Comparison of ENCODE assay signal across 11 cellular contexts in genomic region chr4:143404555-143404954, GRCh38.
A peak's percentile ranks its signal among the peaks of the same experiment; 100 is the strongest.
DNase-seq lines count a peak whose midpoint lies in the region; ATAC-seq and TF ChIP-seq lines count a peak whose summit lies in the region.
"Had no signal": no experiment of that assay in that cellular context is flagged by ENCODE, and none has a peak within 500 bp of the region (broad histone marks: within the 10 kb centered on the region; RNA-seq: fewer than 3 reads in every experiment).

No MANE protein-coding gene starts in this region.

- TF ChIP-seq CTCF in KMS-11 (conservative IDR thresholded peaks at IDR 0.05; ENCODE audit: low read depth, low read length), result 0 out of 2 replicates have a peak, but pooled peaks have one; percentile 8

- H2AFZ ChIP-seq in KMS-11 (ENCODE audit: low read depth), result peak overlapping the region; percentile 24

- H3K27me3 ChIP-seq in KMS-11 (ENCODE audit: insufficient read depth, low read depth), result no peaks in the 10 kb centered on the region
- H3K27me3 ChIP-seq: suprapubic skin had no signal

- H3K4me1 ChIP-seq in KMS-11 (ENCODE audit: low read depth, poor library complexity, severe bottlenecking), result peaks cover 72% of the 10 kb centered on the region

- peaks cover 15% of the 10 kb centered on the region; the same call in 1 of the 2 replicates for H3K79me2 ChIP-seq in KMS-11 (ENCODE audit: insufficient read depth, low read depth)

- peak; percentile 94 for ATAC-seq in GM19328 (IDR thresholded peaks at IDR 0.05; ENCODE audit: unreplicated experiment)
- ATAC-seq in HG02840 (IDR thresholded peaks at IDR 0.05; ENCODE audit: low FRiP score, unreplicated experiment), result peak; percentile 89

- no peaks in the 10 kb centered on the region for H4K20me1 ChIP-seq in KMS-11 (ENCODE audit: insufficient read depth)

- TF ChIP-seq POLR2A in erythroblast (IDR thresholded peaks at IDR 0.05; ENCODE audit: low read length), result no peak

- peak overlapping the region; percentile 15; the same call in 1 of the 2 replicates for H3K9ac ChIP-seq in KMS-11

- peak overlapping the region; percentile 89 for H3K4me2 ChIP-seq in KMS-11

- DNase-seq in activated effector memory CD4-positive, alpha-beta T cell treated with Interleukin-2 at 50 U/mL for 16 hours, result no peak
- DNase-seq in erythroblast (lab: John Stamatoyannopoulos, UW), result no peak
- no peak for DNase-seq in activated effector memory CD4-positive, alpha-beta T cell treated with anti-CD3 and anti-CD28 coated beads, Interleukin-2, amount 50 U/mL, for 16 hours
- DNase-seq: activated T-cell treated with anti-CD3 and anti-CD28 coated beads, Interleukin-2, amount 50 U/mL, for 4 hours; effector CD4-positive, alpha-beta T cell; left colon had no signal

- no peaks in the 10 kb centered on the region for H3K36me3 ChIP-seq in KMS-11 (ENCODE audit: insufficient read depth)
- H3K36me3 ChIP-seq: suprapubic skin had no signal

- H3K4me3 ChIP-seq in KMS-11 (IDR thresholded peaks at IDR 0.05; ENCODE audit: insufficient read depth, low read depth, low read length), result no peak overlapping the region
- H3K4me3 ChIP-seq: suprapubic skin had no signal

- H3K27ac ChIP-seq in KMS-11 (peak overlapping the region; percentile 41), temporal lobe (ENCODE audit: low read depth, low read length) (peak overlapping the region; percentile 90)
- H3K27ac ChIP-seq: suprapubic skin had no signal
